ENCODE assay signal across 3 cellular contexts in the genomic region with DNA sequence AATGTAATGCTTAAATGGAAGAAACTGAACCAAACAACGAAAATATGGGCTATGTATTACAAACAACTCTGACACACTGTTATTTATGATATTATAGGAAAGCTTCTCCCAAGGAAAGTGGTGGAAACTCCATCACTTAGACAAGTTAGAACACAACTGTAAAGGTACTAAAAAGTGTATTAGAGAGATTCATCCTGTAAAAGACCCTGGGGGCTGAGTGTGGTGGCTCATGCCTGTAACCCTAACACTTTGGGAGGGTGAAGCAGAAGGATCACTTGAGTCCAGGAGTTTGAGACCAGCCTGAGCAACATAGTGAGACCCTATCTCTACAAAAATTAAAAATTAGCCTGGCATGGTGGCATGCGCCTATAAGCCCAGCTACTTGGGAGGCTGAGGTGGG.
A peak's percentile ranks its signal among the peaks of the same experiment; 100 is the strongest.
TF ChIP-seq lines count a peak whose summit lies in the region.

No MANE protein-coding gene starts in this region.

TF ChIP-seq in HepG2, 621 proteins besides CTCF, POLR2A, EP300 and RAD21:
- TF ChIP-seq ZNF558 (CRISPR knock-in tag; IDR thresholded peaks at IDR 0.05; ENCODE audit: borderline replicate concordance) (no peak), ZNF160 (CRISPR knock-in tag; IDR thresholded peaks at IDR 0.05) (peak; percentile 99)

TF ChIP-seq in HEK293, 187 proteins besides CTCF, POLR2A, EP300 and RAD21:
- TF ChIP-seq ZSCAN16 (tag by site-specific recombination; IDR thresholded peaks at IDR 0.05) (no peak), ZNF114 (tag by site-specific recombination; IDR thresholded peaks at IDR 0.05) (no peak), ZNF658 (tag by site-specific recombination; IDR thresholded peaks at IDR 0.05) (no peak), SETDB1 (IDR thresholded peaks at IDR 0.05; ENCODE audit: insufficient read length, low read length) (peak; percentile 54), ZNF391 (tag by site-specific recombination; IDR thresholded peaks at IDR 0.05; ENCODE audit: borderline replicate concordance, low read depth) (no peak), ZNF121 (tag by site-specific recombination; IDR thresholded peaks at IDR 0.05) (no peak), ZNF560 (tag by site-specific recombination; IDR thresholded peaks at IDR 0.05; ENCODE audit: borderline replicate concordance) (no peak)
- TF ChIP-seq, protein P1, sequence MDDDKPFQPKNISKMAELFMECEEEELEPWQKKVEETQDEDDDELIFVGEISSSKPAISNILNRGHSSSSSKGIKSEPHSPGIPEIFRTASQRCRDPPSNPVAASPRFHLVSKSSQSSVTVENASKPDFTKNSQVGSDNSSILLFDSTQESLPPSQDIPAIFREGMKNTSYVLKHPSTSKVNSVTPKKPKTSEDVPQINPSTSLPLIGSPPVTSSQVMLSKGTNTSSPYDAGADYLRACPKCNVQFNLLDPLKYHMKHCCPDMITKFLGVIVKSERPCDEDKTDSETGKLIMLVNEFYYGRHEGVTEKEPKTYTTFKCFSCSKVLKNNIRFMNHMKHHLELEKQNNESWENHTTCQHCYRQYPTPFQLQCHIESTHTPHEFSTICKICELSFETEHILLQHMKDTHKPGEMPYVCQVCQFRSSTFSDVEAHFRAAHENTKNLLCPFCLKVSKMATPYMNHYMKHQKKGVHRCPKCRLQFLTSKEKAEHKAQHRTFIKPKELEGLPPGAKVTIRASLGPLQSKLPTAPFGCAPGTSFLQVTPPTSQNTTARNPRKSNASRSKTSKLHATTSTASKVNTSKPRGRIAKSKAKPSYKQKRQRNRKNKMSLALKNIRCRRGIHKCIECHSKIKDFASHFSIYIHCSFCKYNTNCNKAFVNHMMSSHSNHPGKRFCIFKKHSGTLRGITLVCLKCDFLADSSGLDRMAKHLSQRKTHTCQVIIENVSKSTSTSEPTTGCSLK (tag by site-specific recombination; IDR thresholded peaks at IDR 0.05) = no peak
TF ChIP-seq in HEK293: peak in this region for 1.

TF ChIP-seq in K562, 482 proteins besides CTCF, POLR2A, EP300 and RAD21 (continues in another document):
- TF ChIP-seq BCL6 (CRISPR knock-in tag; IDR thresholded peaks at IDR 0.05) (no peak), ETV5 (CRISPR knock-in tag; IDR thresholded peaks at IDR 0.05; ENCODE audit: low read depth) (no peak), SMARCA5 (IDR thresholded peaks at IDR 0.05) (no peak), FOXA3 (CRISPR knock-in tag; conservative IDR thresholded peaks at IDR 0.05 in 1 of 2, IDR thresholded peaks at IDR 0.05 in 1 of 2) (no peak), MAFG (tag; conservative IDR thresholded peaks at IDR 0.05) (no peak), ARID3B (CRISPR knock-in tag; IDR thresholded peaks at IDR 0.05; ENCODE audit: borderline replicate concordance) (no peak), ZNF318 (IDR thresholded peaks at IDR 0.05; ENCODE audit: borderline replicate concordance in 1 of 2, low read depth in 1 of 2) (no peak), BRD9 (IDR thresholded peaks at IDR 0.05; ENCODE audit: low read depth, partially characterized antibody) (no peak), POLR2G (IDR thresholded peaks at IDR 0.05; ENCODE audit: low read depth, low read length) (no peak), TAF9B (IDR thresholded peaks at IDR 0.05; ENCODE audit: partially characterized antibody) (no peak), ZNF232 (CRISPR knock-in tag; IDR thresholded peaks at IDR 0.05) (no peak), CBX3 (IDR thresholded peaks at IDR 0.05; ENCODE audit: borderline replicate concordance in 1 of 2, low read length in 2 of 2) (peak in 1 of 2 experiments; percentile 36; a peak in 1 of 3 replicates), FOXK1 (CRISPR knock-in tag; IDR thresholded peaks at IDR 0.05; ENCODE audit: borderline replicate concordance) (no peak), BACH1 (tag; IDR thresholded peaks at IDR 0.05) (no peak), HOMEZ (CRISPR knock-in tag; IDR thresholded peaks at IDR 0.05) (no peak), PTRF (tag; IDR thresholded peaks at IDR 0.05) (no peak), ZNF217 (CRISPR knock-in tag; IDR thresholded peaks at IDR 0.05) (no peak), ZNF584 (CRISPR knock-in tag; IDR thresholded peaks at IDR 0.05; ENCODE audit: low read depth) (no peak), TCF15 (CRISPR knock-in tag; IDR thresholded peaks at IDR 0.05) (no peak)
- TF ChIP-seq, protein P2, sequence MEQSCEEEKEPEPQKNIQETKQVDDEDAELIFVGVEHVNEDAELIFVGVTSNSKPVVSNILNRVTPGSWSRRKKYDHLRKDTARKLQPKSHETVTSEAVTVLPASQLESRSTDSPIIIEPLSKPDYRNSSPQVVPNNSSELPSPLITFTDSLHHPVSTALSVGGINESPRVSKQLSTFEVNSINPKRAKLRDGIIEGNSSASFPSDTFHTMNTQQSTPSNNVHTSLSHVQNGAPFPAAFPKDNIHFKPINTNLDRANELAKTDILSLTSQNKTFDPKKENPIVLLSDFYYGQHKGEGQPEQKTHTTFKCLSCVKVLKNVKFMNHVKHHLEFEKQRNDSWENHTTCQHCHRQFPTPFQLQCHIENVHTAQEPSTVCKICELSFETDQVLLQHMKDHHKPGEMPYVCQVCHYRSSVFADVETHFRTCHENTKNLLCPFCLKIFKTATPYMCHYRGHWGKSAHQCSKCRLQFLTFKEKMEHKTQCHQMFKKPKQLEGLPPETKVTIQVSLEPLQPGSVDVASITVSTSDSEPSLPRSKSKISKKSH (CRISPR knock-in tag; IDR thresholded peaks at IDR 0.05) = peak; percentile 49; the same call in 1 of the 2 replicates
- TF ChIP-seq, protein P3, sequence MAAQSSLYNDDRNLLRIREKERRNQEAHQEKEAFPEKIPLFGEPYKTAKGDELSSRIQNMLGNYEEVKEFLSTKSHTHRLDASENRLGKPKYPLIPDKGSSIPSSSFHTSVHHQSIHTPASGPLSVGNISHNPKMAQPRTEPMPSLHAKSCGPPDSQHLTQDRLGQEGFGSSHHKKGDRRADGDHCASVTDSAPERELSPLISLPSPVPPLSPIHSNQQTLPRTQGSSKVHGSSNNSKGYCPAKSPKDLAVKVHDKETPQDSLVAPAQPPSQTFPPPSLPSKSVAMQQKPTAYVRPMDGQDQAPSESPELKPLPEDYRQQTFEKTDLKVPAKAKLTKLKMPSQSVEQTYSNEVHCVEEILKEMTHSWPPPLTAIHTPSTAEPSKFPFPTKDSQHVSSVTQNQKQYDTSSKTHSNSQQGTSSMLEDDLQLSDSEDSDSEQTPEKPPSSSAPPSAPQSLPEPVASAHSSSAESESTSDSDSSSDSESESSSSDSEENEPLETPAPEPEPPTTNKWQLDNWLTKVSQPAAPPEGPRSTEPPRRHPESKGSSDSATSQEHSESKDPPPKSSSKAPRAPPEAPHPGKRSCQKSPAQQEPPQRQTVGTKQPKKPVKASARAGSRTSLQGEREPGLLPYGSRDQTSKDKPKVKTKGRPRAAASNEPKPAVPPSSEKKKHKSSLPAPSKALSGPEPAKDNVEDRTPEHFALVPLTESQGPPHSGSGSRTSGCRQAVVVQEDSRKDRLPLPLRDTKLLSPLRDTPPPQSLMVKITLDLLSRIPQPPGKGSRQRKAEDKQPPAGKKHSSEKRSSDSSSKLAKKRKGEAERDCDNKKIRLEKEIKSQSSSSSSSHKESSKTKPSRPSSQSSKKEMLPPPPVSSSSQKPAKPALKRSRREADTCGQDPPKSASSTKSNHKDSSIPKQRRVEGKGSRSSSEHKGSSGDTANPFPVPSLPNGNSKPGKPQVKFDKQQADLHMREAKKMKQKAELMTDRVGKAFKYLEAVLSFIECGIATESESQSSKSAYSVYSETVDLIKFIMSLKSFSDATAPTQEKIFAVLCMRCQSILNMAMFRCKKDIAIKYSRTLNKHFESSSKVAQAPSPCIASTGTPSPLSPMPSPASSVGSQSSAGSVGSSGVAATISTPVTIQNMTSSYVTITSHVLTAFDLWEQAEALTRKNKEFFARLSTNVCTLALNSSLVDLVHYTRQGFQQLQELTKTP (IDR thresholded peaks at IDR 0.05; ENCODE audit: low read depth in 1 of 2, partially characterized antibody in 2 of 2) = no peak
- TF ChIP-seq, protein P4, sequence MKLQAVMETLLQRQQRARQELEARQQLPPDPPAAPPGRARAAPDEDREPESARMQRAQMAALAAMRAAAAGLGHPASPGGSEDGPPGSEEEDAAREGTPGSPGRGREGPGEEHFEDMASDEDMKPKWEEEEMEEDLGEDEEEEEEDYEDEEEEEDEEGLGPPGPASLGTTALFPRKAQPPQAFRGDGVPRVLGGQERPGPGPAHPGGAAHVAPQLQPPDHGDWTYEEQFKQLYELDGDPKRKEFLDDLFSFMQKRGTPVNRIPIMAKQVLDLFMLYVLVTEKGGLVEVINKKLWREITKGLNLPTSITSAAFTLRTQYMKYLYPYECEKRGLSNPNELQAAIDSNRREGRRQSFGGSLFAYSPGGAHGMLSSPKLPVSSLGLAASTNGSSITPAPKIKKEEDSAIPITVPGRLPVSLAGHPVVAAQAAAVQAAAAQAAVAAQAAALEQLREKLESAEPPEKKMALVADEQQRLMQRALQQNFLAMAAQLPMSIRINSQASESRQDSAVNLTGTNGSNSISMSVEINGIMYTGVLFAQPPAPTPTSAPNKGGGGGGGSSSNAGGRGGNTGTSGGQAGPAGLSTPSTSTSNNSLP (IDR thresholded peaks at IDR 0.05; ENCODE audit: borderline replicate concordance, low read depth, low read length) = no peak
